Comparison of ENCODE assay signal across 1 cellular context in the genomic region with DNA sequence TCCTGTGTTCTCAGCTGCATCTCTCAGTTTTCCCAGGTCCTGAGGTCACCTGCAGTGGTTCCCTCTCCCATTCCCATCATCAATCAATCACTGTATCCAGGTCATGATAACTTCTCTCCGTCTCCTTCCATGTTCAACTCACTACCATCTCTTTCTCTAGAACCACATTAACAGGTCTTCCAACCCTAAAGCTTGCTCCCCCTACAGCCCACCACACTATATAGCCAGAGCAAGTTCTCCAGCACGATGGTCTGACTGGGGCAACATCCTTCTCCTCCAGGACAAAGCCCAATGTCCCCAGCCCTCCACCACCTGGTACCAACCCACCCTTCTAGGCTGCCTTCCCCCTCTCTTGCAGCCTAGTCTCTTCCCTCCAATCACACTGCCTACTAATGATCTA.
TF ChIP-seq lines count a peak whose summit lies in the region.

No MANE protein-coding gene starts in this region.

TF ChIP-seq in WTC11, 78 proteins besides CTCF, POLR2A, EP300 and RAD21 (continued from another document):
- TF ChIP-seq, protein P1, sequence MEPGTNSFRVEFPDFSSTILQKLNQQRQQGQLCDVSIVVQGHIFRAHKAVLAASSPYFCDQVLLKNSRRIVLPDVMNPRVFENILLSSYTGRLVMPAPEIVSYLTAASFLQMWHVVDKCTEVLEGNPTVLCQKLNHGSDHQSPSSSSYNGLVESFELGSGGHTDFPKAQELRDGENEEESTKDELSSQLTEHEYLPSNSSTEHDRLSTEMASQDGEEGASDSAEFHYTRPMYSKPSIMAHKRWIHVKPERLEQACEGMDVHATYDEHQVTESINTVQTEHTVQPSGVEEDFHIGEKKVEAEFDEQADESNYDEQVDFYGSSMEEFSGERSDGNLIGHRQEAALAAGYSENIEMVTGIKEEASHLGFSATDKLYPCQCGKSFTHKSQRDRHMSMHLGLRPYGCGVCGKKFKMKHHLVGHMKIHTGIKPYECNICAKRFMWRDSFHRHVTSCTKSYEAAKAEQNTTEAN (CRISPR knock-in tag; IDR thresholded peaks at IDR 0.05): no peak
TF ChIP-seq in WTC11: peak in this region for 0.
